Comparison of ENCODE assay signal across 12 cellular contexts in the genomic region with DNA sequence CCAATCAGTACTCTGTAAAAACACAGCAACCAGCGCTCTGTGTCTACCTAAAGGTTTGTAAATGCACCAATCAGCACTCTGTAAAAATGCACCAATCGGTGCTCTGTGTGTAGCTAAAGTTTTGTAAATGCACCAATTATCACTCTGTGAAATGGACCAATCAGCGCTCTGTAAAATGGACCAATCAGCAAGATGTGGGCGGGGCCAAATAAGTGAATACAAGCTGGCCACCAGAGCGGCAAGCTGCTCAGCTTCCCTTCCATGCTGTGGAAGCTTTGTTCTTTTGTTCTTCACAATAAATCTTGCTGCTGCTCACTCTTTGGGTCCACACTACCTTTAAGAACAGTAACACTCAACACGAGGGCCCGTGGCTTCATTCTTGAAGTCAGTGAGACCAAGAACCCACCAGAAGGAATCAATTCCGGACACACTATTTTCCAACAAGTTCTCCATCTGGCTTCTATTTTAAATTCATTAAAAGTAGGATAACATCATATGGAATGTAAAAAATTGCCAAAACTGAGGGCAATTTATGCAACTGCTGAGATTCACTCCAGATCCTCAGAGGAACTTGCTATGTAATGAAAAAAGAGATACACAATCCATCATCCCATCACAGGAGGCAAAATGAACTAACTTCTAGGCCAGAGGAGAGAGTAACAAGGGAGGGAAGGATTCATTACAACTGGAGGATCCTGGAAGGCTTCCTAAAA.
"Had no signal": no experiment of that assay in that cellular context is flagged by ENCODE, and none has a peak within 500 bp of the region (broad histone marks: within the 10 kb centered on the region; RNA-seq: fewer than 3 reads in every experiment).

No MANE protein-coding gene starts in this region.

- DNase-seq: activated CD4-positive, alpha-beta T cell treated with anti-CD3 and anti-CD28 coated beads for 4 hours; activated CD8-positive, alpha-beta memory T cell treated with anti-CD3 and anti-CD28 coated beads, Interleukin-2, amount 10 ng/mL, durations not matched to agents 7 days and 5 days; activated naive CD4-positive, alpha-beta T cell treated with Interleukin-2 at 50 U/mL for 16 hours; cerebellar nuclear complex; cortex of kidney; naive thymus-derived CD8-positive, alpha-beta T cell; sigmoid colon; stimulated activated CD4-positive, alpha-beta T cell treated with anti-CD3 and anti-CD28 coated beads, Interleukin-4, amount 100 ng/mL, for 24 hours; SW 1271; testis; upper lobe of left lung had no signal

- ATAC-seq: activated CD8-positive, alpha-beta memory T cell treated with anti-CD3 and anti-CD28 coated beads, Interleukin-2, amount 10 ng/mL, durations not matched to agents 7 days and 5 days; naive thymus-derived CD8-positive, alpha-beta T cell; stimulated activated memory B cell treated with anti-CD40 and anti-IgM and Interleukin-4, amounts not matched to agents 10 μg/mL and 1 μg/mL and 100 μg/mL, for 72 hours had no signal

- H3K27me3 Mint-ChIP-seq: activated CD8-positive, alpha-beta memory T cell treated with anti-CD3 and anti-CD28 coated beads, Interleukin-2, amount 10 ng/mL, durations not matched to agents 7 days and 5 days; naive thymus-derived CD8-positive, alpha-beta T cell; stimulated activated memory B cell treated with anti-CD40 and anti-IgM and Interleukin-4, amounts not matched to agents 10 μg/mL and 1 μg/mL and 100 μg/mL, for 72 hours had no signal

- H3K9me3 Mint-ChIP-seq: naive thymus-derived CD8-positive, alpha-beta T cell; stimulated activated memory B cell treated with anti-CD40 and anti-IgM and Interleukin-4, amounts not matched to agents 10 μg/mL and 1 μg/mL and 100 μg/mL, for 72 hours had no signal

- H3K36me3 Mint-ChIP-seq: activated CD8-positive, alpha-beta memory T cell treated with anti-CD3 and anti-CD28 coated beads, Interleukin-2, amount 10 ng/mL, durations not matched to agents 7 days and 5 days; naive thymus-derived CD8-positive, alpha-beta T cell; stimulated activated memory B cell treated with anti-CD40 and anti-IgM and Interleukin-4, amounts not matched to agents 10 μg/mL and 1 μg/mL and 100 μg/mL, for 72 hours had no signal

- H3K4me3 Mint-ChIP-seq: activated CD8-positive, alpha-beta memory T cell treated with anti-CD3 and anti-CD28 coated beads, Interleukin-2, amount 10 ng/mL, durations not matched to agents 7 days and 5 days; stimulated activated memory B cell treated with anti-CD40 and anti-IgM and Interleukin-4, amounts not matched to agents 10 μg/mL and 1 μg/mL and 100 μg/mL, for 72 hours had no signal

- H3K27ac Mint-ChIP-seq: activated CD8-positive, alpha-beta memory T cell treated with anti-CD3 and anti-CD28 coated beads, Interleukin-2, amount 10 ng/mL, durations not matched to agents 7 days and 5 days; stimulated activated memory B cell treated with anti-CD40 and anti-IgM and Interleukin-4, amounts not matched to agents 10 μg/mL and 1 μg/mL and 100 μg/mL, for 72 hours had no signal

- H3K4me3 ChIP-seq: sigmoid colon, testis, upper lobe of left lung had no signal
